2 cellular contexts compared by ENCODE assay signal in genomic region chr13:37136633-37137032, GRCh38.
TF ChIP-seq lines count a peak whose summit lies in the region.

No MANE protein-coding gene starts in this region.

TF ChIP-seq in HepG2, 621 proteins besides CTCF, POLR2A, EP300 and RAD21:
- TF ChIP-seq MAFK (conservative IDR thresholded peaks at IDR 0.05 in 1 of 2, IDR thresholded peaks at IDR 0.05 in 1 of 2; ENCODE audit: low read length in 2 of 2) (peak; percentile 21 to 50; a peak in 1 of 4 replicates), ZC3H13 (CRISPR knock-in tag; IDR thresholded peaks at IDR 0.05) (no peak), MAFF (IDR thresholded peaks at IDR 0.05; ENCODE audit: low read depth, low read length) (peak; percentile 54; the same call in 1 of the 2 replicates)
- TF ChIP-seq, protein P1, sequence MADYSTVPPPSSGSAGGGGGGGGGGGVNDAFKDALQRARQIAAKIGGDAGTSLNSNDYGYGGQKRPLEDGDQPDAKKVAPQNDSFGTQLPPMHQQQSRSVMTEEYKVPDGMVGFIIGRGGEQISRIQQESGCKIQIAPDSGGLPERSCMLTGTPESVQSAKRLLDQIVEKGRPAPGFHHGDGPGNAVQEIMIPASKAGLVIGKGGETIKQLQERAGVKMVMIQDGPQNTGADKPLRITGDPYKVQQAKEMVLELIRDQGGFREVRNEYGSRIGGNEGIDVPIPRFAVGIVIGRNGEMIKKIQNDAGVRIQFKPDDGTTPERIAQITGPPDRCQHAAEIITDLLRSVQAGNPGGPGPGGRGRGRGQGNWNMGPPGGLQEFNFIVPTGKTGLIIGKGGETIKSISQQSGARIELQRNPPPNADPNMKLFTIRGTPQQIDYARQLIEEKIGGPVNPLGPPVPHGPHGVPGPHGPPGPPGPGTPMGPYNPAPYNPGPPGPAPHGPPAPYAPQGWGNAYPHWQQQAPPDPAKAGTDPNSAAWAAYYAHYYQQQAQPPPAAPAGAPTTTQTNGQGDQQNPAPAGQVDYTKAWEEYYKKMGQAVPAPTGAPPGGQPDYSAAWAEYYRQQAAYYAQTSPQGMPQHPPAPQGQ (CRISPR knock-in tag; IDR thresholded peaks at IDR 0.05; ENCODE audit: borderline replicate concordance) = no peak

TF ChIP-seq in endothelial cell of umbilical vein, 7 proteins besides CTCF, POLR2A, EP300 and RAD21:
- TF ChIP-seq POLR2AphosphoS5 (IDR thresholded peaks at IDR 0.05; ENCODE audit: insufficient read depth, low read depth, low read length) = no peak
- no peak for TF ChIP-seq MAX (IDR thresholded peaks at IDR 0.05; ENCODE audit: insufficient read depth, insufficient read length)
- no peak for TF ChIP-seq EZH2 (IDR thresholded peaks at IDR 0.05; ENCODE audit: borderline replicate concordance, low read depth, low read length, severe bottlenecking)
- no peak for TF ChIP-seq GATA2 (IDR thresholded peaks at IDR 0.05; ENCODE audit: insufficient read depth, insufficient read length, low read depth, low read length)
- no peak for TF ChIP-seq JUN (IDR thresholded peaks at IDR 0.05; ENCODE audit: borderline replicate concordance, insufficient read depth, insufficient read length, low read depth)
